In genomic region chr6:138403801-138404665, GRCh38 we compare ENCODE assay signal across 1 cellular context.
TF ChIP-seq lines count a peak whose summit lies in the region.

TSS of gene HEBP2 (plus strand) at chr6:138404223. CDS start at chr6:138404496, 273 bp downstream.

TF ChIP-seq in K562, 482 proteins besides CTCF, POLR2A, EP300 and RAD21 (continued from another document and continues in another):
- TF ChIP-seq ZBTB26 (CRISPR knock-in tag; IDR thresholded peaks at IDR 0.05) (0 out of 2 replicates have a peak, but pooled peaks have one; percentile 24), ZNF3 (CRISPR knock-in tag; IDR thresholded peaks at IDR 0.05) (no peak), ARID1B (IDR thresholded peaks at IDR 0.05) (no peak), NCOA2 (IDR thresholded peaks at IDR 0.05; ENCODE audit: partially characterized antibody in 2 of 2) (no peak), CBFA2T3 (IDR thresholded peaks at IDR 0.05) (peak; percentile 34; the same call in 1 of the 2 replicates), CREB3L1 (IDR thresholded peaks at IDR 0.05; ENCODE audit: borderline replicate concordance, low read depth) (no peak; the same call in none of the 2 replicates), SMAD3 (CRISPR knock-in tag; conservative IDR thresholded peaks at IDR 0.05) (no peak), TCFL5 (CRISPR knock-in tag; conservative IDR thresholded peaks at IDR 0.05) (no peak), RFX7 (CRISPR knock-in tag; IDR thresholded peaks at IDR 0.05) (no peak), CHCHD3 (CRISPR knock-in tag; IDR thresholded peaks at IDR 0.05) (0 out of 2 replicates have a peak, but pooled peaks have one; percentile 59), FOXJ3 (CRISPR knock-in tag; IDR thresholded peaks at IDR 0.05) (no peak), SMAD1 (IDR thresholded peaks at IDR 0.05; ENCODE audit: low read depth, low read length, partially characterized antibody) (no peak), TRIM24 (IDR thresholded peaks at IDR 0.05) (0 out of 4 replicates have a peak, but pooled peaks of 1 of the 2 experiments have one; percentile 32), SFPQ (IDR thresholded peaks at IDR 0.05; ENCODE audit: low read depth, low read length) (no peak), SRSF1 (IDR thresholded peaks at IDR 0.05; ENCODE audit: low read depth, low read length) (no peak), TGIF2 (CRISPR knock-in tag; IDR thresholded peaks at IDR 0.05) (no peak), U2AF2 (optimal IDR thresholded peaks at IDR 0.05; ENCODE audit: low read depth, low read length) (no peak), LARP7 (IDR thresholded peaks at IDR 0.05) (no peak), POU5F1 (IDR thresholded peaks at IDR 0.05; ENCODE audit: borderline replicate concordance, low read depth, low read length, partially characterized antibody) (no peak), RBM22 (IDR thresholded peaks at IDR 0.05; ENCODE audit: low read depth, low read length, poor library complexity, severe bottlenecking) (no peak), ZBTB33 (CRISPR knock-in tag; IDR thresholded peaks at IDR 0.05) (peak; percentile 61), SP1 (CRISPR knock-in tag; IDR thresholded peaks at IDR 0.05) (peak; percentile 79), NR2C2 (CRISPR knock-in tag; IDR thresholded peaks at IDR 0.05) (peak; percentile 42; the same call in 1 of the 2 replicates), NR2C2 (tag; IDR thresholded peaks at IDR 0.05) (peak; percentile 71), CREM (IDR thresholded peaks at IDR 0.05; ENCODE audit: low read depth) (peak; percentile 73; the same call in 1 of the 2 replicates), TAF15 (IDR thresholded peaks at IDR 0.05; ENCODE audit: low read depth, low read length) (no peak), ZKSCAN3 (CRISPR knock-in tag; IDR thresholded peaks at IDR 0.05) (no peak), ZKSCAN1 (IDR thresholded peaks at IDR 0.05; ENCODE audit: low read depth, low read length) (peak; percentile 19; the same call in 1 of the 2 replicates), HNRNPLL (IDR thresholded peaks at IDR 0.05; ENCODE audit: low read depth, low read length, poor library complexity, severe bottlenecking) (peak; percentile 22), PHB (CRISPR knock-in tag; IDR thresholded peaks at IDR 0.05) (no peak), PHB2 (IDR thresholded peaks at IDR 0.05; ENCODE audit: low read depth) (no peak), FOSL1 (tag; conservative IDR thresholded peaks at IDR 0.05) (peak; percentile 77), NCOA6 (IDR thresholded peaks at IDR 0.05) (no peak), ZNF75A (CRISPR knock-in tag; IDR thresholded peaks at IDR 0.05) (no peak; the same call in 1 of the 2 replicates)
- TF ChIP-seq, protein P1, sequence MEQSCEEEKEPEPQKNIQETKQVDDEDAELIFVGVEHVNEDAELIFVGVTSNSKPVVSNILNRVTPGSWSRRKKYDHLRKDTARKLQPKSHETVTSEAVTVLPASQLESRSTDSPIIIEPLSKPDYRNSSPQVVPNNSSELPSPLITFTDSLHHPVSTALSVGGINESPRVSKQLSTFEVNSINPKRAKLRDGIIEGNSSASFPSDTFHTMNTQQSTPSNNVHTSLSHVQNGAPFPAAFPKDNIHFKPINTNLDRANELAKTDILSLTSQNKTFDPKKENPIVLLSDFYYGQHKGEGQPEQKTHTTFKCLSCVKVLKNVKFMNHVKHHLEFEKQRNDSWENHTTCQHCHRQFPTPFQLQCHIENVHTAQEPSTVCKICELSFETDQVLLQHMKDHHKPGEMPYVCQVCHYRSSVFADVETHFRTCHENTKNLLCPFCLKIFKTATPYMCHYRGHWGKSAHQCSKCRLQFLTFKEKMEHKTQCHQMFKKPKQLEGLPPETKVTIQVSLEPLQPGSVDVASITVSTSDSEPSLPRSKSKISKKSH (CRISPR knock-in tag; IDR thresholded peaks at IDR 0.05): no peak
- TF ChIP-seq, protein P2, sequence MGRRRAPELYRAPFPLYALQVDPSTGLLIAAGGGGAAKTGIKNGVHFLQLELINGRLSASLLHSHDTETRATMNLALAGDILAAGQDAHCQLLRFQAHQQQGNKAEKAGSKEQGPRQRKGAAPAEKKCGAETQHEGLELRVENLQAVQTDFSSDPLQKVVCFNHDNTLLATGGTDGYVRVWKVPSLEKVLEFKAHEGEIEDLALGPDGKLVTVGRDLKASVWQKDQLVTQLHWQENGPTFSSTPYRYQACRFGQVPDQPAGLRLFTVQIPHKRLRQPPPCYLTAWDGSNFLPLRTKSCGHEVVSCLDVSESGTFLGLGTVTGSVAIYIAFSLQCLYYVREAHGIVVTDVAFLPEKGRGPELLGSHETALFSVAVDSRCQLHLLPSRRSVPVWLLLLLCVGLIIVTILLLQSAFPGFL (CRISPR knock-in tag; IDR thresholded peaks at IDR 0.05): no peak
- TF ChIP-seq, protein P3, sequence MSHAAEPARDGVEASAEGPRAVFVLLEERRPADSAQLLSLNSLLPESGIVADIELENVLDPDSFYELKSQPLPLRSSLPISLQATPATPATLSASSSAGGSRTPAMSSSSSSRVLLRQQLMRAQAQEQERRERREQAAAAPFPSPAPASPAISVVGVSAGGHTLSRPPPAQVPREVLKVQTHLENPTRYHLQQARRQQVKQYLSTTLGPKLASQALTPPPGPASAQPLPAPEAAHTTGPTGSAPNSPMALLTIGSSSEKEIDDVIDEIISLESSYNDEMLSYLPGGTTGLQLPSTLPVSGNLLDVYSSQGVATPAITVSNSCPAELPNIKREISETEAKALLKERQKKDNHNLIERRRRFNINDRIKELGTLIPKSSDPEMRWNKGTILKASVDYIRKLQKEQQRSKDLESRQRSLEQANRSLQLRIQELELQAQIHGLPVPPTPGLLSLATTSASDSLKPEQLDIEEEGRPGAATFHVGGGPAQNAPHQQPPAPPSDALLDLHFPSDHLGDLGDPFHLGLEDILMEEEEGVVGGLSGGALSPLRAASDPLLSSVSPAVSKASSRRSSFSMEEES (CRISPR knock-in tag; IDR thresholded peaks at IDR 0.05): no peak
- TF ChIP-seq, protein P4, sequence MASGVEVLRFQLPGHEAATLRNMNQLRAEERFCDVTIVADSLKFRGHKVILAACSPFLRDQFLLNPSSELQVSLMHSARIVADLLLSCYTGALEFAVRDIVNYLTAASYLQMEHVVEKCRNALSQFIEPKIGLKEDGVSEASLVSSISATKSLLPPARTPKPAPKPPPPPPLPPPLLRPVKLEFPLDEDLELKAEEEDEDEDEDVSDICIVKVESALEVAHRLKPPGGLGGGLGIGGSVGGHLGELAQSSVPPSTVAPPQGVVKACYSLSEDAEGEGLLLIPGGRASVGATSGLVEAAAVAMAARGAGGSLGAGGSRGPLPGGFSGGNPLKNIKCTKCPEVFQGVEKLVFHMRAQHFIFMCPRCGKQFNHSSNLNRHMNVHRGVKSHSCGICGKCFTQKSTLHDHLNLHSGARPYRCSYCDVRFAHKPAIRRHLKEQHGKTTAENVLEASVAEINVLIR (CRISPR knock-in tag; IDR thresholded peaks at IDR 0.05): peak; percentile 51
- TF ChIP-seq, protein P5, sequence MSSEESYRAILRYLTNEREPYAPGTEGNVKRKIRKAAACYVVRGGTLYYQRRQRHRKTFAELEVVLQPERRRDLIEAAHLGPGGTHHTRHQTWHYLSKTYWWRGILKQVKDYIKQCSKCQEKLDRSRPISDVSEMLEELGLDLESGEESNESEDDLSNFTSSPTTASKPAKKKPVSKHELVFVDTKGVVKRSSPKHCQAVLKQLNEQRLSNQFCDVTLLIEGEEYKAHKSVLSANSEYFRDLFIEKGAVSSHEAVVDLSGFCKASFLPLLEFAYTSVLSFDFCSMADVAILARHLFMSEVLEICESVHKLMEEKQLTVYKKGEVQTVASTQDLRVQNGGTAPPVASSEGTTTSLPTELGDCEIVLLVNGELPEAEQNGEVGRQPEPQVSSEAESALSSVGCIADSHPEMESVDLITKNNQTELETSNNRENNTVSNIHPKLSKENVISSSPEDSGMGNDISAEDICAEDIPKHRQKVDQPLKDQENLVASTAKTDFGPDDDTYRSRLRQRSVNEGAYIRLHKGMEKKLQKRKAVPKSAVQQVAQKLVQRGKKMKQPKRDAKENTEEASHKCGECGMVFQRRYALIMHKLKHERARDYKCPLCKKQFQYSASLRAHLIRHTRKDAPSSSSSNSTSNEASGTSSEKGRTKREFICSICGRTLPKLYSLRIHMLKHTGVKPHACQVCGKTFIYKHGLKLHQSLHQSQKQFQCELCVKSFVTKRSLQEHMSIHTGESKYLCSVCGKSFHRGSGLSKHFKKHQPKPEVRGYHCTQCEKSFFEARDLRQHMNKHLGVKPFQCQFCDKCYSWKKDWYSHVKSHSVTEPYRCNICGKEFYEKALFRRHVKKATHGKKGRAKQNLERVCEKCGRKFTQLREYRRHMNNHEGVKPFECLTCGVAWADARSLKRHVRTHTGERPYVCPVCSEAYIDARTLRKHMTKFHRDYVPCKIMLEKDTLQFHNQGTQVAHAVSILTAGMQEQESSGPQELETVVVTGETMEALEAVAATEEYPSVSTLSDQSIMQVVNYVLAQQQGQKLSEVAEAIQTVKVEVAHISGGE (CRISPR knock-in tag; IDR thresholded peaks at IDR 0.05): peak in 1 of 3 experiments; percentile 82; a peak in 2 of 6 replicates
